2 cellular contexts compared by ENCODE assay signal in genomic region chr19:4362871-4363545, GRCh38.
TF ChIP-seq lines count a peak whose summit lies in the region.

No MANE protein-coding gene starts in this region.

TF ChIP-seq in IMR-90, 13 proteins besides CTCF, POLR2A, EP300 and RAD21:
- no peak for TF ChIP-seq CEBPB (IDR thresholded peaks at IDR 0.05; ENCODE audit: low read depth, low read length)
- TF ChIP-seq SMC3 (IDR thresholded peaks at IDR 0.05; ENCODE audit: low read depth, low read length): peak; percentile 26

TF ChIP-seq in K562, 482 proteins besides CTCF, POLR2A, EP300 and RAD21:
- 0 out of 2 replicates have a peak, but pooled peaks have one; percentile 12 for TF ChIP-seq RBFOX2 (IDR thresholded peaks at IDR 0.05; ENCODE audit: low read depth, low read length)
- TF ChIP-seq MCM5 (IDR thresholded peaks at IDR 0.05; ENCODE audit: low read depth): no peak
- TF ChIP-seq POLR2G (IDR thresholded peaks at IDR 0.05; ENCODE audit: low read depth, low read length): peak; percentile 63
TF ChIP-seq in K562: peak in this region for 2.
